29 cellular contexts compared by ENCODE assay signal in the genomic region with DNA sequence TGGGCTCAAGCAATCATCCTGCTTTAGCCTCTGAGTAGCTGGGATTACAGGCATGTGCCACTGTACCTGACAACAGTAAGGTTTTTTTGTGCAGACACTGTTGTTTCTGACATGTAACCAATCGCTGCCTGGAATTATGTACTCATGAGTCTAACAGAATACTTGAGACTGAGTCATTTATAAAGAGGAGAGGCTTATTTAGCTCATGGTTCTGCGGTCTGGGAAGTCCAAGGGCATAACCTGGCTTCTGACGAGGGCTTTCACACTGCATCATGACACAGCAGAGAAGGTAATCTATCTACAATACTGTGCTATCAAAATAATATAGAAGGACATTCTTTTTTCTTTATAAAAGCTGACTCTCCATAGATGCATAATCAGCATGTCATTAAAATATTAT.
"Had no signal": no experiment of that assay in that cellular context is flagged by ENCODE, and none has a peak within 500 bp of the region (broad histone marks: within the 10 kb centered on the region; RNA-seq: fewer than 3 reads in every experiment).

No MANE protein-coding gene starts in this region.

- H3K4me3 ChIP-seq: esophagus muscularis mucosa, heart right ventricle, left lung, ovary, psoas muscle, skin epidermis, spleen, suprapubic skin, transverse colon, upper lobe of right lung, uterus had no signal

- ATAC-seq: heart right ventricle; left cardiac atrium; left lung; naive thymus-derived CD8-positive, alpha-beta T cell; psoas muscle; right cardiac atrium; stimulated activated naive B cell treated with anti-CD40 and anti-IgM and Interleukin-4, amounts not matched to agents 10 μg/mL and 1 μg/mL and 100 μg/mL, for 72 hours; stimulated activated naive CD8-positive, alpha-beta T cell treated with anti-CD3 and anti-CD28 coated beads, Interleukin-15, amount 100 ng/mL, for 72 hours; upper lobe of right lung had no signal

- H3K36me3 Mint-ChIP-seq: stimulated activated naive B cell treated with anti-CD40 and anti-IgM and Interleukin-4, amounts not matched to agents 10 μg/mL and 1 μg/mL and 100 μg/mL, for 72 hours had no signal

- H3K27ac ChIP-seq: epithelial cell of prostate, esophagus muscularis mucosa, heart right ventricle, left lung, ovary, psoas muscle, skin epidermis, spleen, suprapubic skin, transverse colon, upper lobe of right lung, uterus had no signal

- H3K36me3 ChIP-seq: esophagus muscularis mucosa, heart right ventricle, left lung, ovary, spleen, suprapubic skin, transverse colon, upper lobe of right lung, uterus had no signal

- H3K4me1 ChIP-seq: psoas muscle, suprapubic skin, uterus had no signal

- H3K4me3 Mint-ChIP-seq: dendritic cell treated with granulocyte-macrophage colony-stimulating factor and Interleukin-4, amounts not matched to agents 40 ng/mL and 50 ng/mL, for 4 days; endodermal cell; naive thymus-derived CD8-positive, alpha-beta T cell; stimulated activated naive B cell treated with anti-CD40 and anti-IgM and Interleukin-4, amounts not matched to agents 10 μg/mL and 1 μg/mL and 100 μg/mL, for 72 hours; stimulated activated naive CD8-positive, alpha-beta T cell treated with anti-CD3 and anti-CD28 coated beads, Interleukin-15, amount 100 ng/mL, for 72 hours had no signal

- DNase-seq: effector CD8-positive, alpha-beta T cell; endodermal cell; foreskin melanocyte; glutamatergic neuron; heart right ventricle; hippocampal formation; left cardiac atrium; left lung; mesendoderm; naive thymus-derived CD8-positive, alpha-beta T cell; occipital lobe; ovary; posterior cingulate gyrus; psoas muscle; right cardiac atrium; spleen; stimulated activated CD4-positive, alpha-beta T cell treated with anti-CD3 and anti-CD28 coated beads, Interleukin-4, amount 100 ng/mL, for 4 hours; stimulated activated naive B cell treated with anti-CD40 and anti-IgM and Interleukin-4, amounts not matched to agents 10 μg/mL and 1 μg/mL and 100 μg/mL, for 72 hours; stimulated activated naive CD8-positive, alpha-beta T cell treated with anti-CD3 and anti-CD28 coated beads, Interleukin-15, amount 100 ng/mL, for 72 hours; transverse colon; upper lobe of right lung; uterus had no signal

- FAIRE-seq: colon, islet of Langerhans had no signal

- H3K27me3 ChIP-seq: esophagus muscularis mucosa, heart right ventricle, left lung, ovary, suprapubic skin, transverse colon, upper lobe of right lung, uterus had no signal

- H3K9me3 ChIP-seq: suprapubic skin, upper lobe of right lung, uterus had no signal

- H3K27ac Mint-ChIP-seq: dendritic cell treated with granulocyte-macrophage colony-stimulating factor and Interleukin-4, amounts not matched to agents 40 ng/mL and 50 ng/mL, for 4 days; endodermal cell; naive thymus-derived CD8-positive, alpha-beta T cell; stimulated activated naive B cell treated with anti-CD40 and anti-IgM and Interleukin-4, amounts not matched to agents 10 μg/mL and 1 μg/mL and 100 μg/mL, for 72 hours; stimulated activated naive CD8-positive, alpha-beta T cell treated with anti-CD3 and anti-CD28 coated beads, Interleukin-15, amount 100 ng/mL, for 72 hours had no signal

- H3K4me1 Mint-ChIP-seq: endodermal cell; naive thymus-derived CD8-positive, alpha-beta T cell; stimulated activated naive B cell treated with anti-CD40 and anti-IgM and Interleukin-4, amounts not matched to agents 10 μg/mL and 1 μg/mL and 100 μg/mL, for 72 hours; stimulated activated naive CD8-positive, alpha-beta T cell treated with anti-CD3 and anti-CD28 coated beads, Interleukin-15, amount 100 ng/mL, for 72 hours had no signal
